In the genomic region with DNA sequence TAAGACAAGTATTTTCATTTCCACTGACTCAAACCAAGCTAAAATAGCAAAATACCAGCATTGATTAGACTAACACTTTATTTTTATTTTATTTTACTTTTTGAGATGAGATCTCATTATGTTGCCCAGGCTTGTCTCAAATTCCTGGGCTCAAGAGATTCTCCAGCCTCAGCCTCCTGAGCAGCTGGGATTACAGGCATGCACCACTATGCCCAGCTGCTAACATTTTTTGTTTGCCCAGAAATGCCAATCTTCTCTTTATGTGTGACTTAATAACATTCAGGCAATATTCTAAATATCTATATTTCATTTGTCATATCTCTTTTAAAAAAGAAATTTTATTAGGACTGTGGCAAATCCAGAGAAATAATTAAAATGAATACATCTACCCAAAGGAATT, we compare ENCODE assay signal across 24 cellular contexts.
"Had no signal": no experiment of that assay in that cellular context is flagged by ENCODE, and none has a peak within 500 bp of the region (broad histone marks: within the 10 kb centered on the region; RNA-seq: fewer than 3 reads in every experiment).

No MANE protein-coding gene starts in this region.

- H3K27me3 ChIP-seq: MG63, SJSA1 had no signal

- H3K27ac ChIP-seq: SJSA1 had no signal

- H3K4me3 ChIP-seq: MG63, SJSA1 had no signal

- DNase-seq: activated CD4-positive, alpha-beta T cell treated with anti-CD3 and anti-CD28 coated beads for 4 hours; activated CD8-positive, alpha-beta memory T cell treated with anti-CD3 and anti-CD28 coated beads, Interleukin-2, amount 50 U/mL, for 4 hours; activated CD8-positive, alpha-beta T cell treated with anti-CD3 and anti-CD28 coated beads for 36 hours; activated naive CD4-positive, alpha-beta T cell; activated naive CD8-positive, alpha-beta T cell treated with anti-CD3 and anti-CD28 coated beads, Interleukin-2, amount 50 U/mL, for 24 hours; amygdala; caudate nucleus; KG1; MG63; NCI-H1092 treated with DMSO at 0.1 percent for 48 hours; NCI-H1417 treated with DMSO at 0.1 percent for 48 hours; NCI-H1694; NCI-H2029; NCI-H2107; NCI-H2171 treated with DMSO at 0.1 percent for 48 hours; NCI-H226; NCI-H526; NCI-H774; OCI-M1; RPMI8226 had no signal

- H3K4me3 Mint-ChIP-seq: activated CD8-positive, alpha-beta T cell treated with anti-CD3 and anti-CD28 coated beads for 36 hours; activated naive CD8-positive, alpha-beta T cell treated with anti-CD3 and anti-CD28 coated beads, Interleukin-2, amount 50 U/mL, for 24 hours; IgD-negative memory B cell; T-helper 1 cell treated with Interleukin-12 subunit alpha and Interleukin-12 subunit beta and Interleukin-4 antibody, amounts not matched to agents 30 μg/mL and 1 μg/mL, for 36 hours had no signal

- H3K9me3 ChIP-seq: MG63, SJSA1 had no signal

- H3K27me3 Mint-ChIP-seq: activated CD8-positive, alpha-beta T cell treated with anti-CD3 and anti-CD28 coated beads for 36 hours; activated naive CD8-positive, alpha-beta T cell treated with anti-CD3 and anti-CD28 coated beads, Interleukin-2, amount 50 U/mL, for 24 hours; IgD-negative memory B cell had no signal

- H3K27ac Mint-ChIP-seq: activated CD8-positive, alpha-beta T cell treated with anti-CD3 and anti-CD28 coated beads for 36 hours; activated naive CD4-positive, alpha-beta T cell treated with anti-CD3 and anti-CD28 coated beads, Interleukin-2, amount 50 U/mL, for 72 hours; activated naive CD8-positive, alpha-beta T cell treated with anti-CD3 and anti-CD28 coated beads, Interleukin-2, amount 50 U/mL, for 24 hours; IgD-negative memory B cell; T-helper 1 cell treated with Interleukin-12 subunit alpha and Interleukin-12 subunit beta and Interleukin-4 antibody, amounts not matched to agents 30 μg/mL and 1 μg/mL, for 36 hours had no signal

- H3K9me3 Mint-ChIP-seq: activated naive CD8-positive, alpha-beta T cell treated with anti-CD3 and anti-CD28 coated beads, Interleukin-2, amount 50 U/mL, for 24 hours had no signal

- H3K4me1 ChIP-seq: SJSA1 had no signal

- H3K36me3 ChIP-seq: MG63, SJSA1 had no signal
